ENCODE assay signal across 26 cellular contexts in genomic region chr11:125910450-125910849, GRCh38. TPM values are rescaled to one million over a fixed set of nuclear protein-coding genes. Genes with fewer than 3 reads are reported as not detected.
"Had no signal": no experiment of that assay in that cellular context is flagged by ENCODE, and none has a peak within 500 bp of the region (broad histone marks: within the 10 kb centered on the region; RNA-seq: fewer than 3 reads in every experiment).

No MANE protein-coding gene starts in this region.

- H3K36me3 Mint-ChIP-seq: activated CD8-positive, alpha-beta memory T cell treated with anti-CD3 and anti-CD28 coated beads, Interleukin-2, amount 10 ng/mL, durations not matched to agents 7 days and 5 days; activated naive CD4-positive, alpha-beta T cell treated with anti-CD3 and anti-CD28 coated beads, Interleukin-2, amount 50 U/mL, for 24 hours had no signal

- H3K4me1 ChIP-seq: ascending aorta, body of pancreas had no signal

- H3K27me3 ChIP-seq: ascending aorta, body of pancreas had no signal

- H3K27ac ChIP-seq: ascending aorta, body of pancreas, cardiac muscle cell had no signal

- DNase-seq: activated B cell treated with CpG ODN at 0.5 μM for 24 hours; activated CD4-positive, alpha-beta T cell treated with anti-CD3 and anti-CD28 coated beads for 1 hour; activated CD4-positive, alpha-beta T cell treated with anti-CD3 and anti-CD28 coated beads, Interleukin-2, amount 10 ng/mL, durations not matched to agents 24 days and 14 days; activated CD4-positive, alpha-beta T cell treated with anti-CD3 and anti-CD28 coated beads, Interleukin-2, amount 50 U/mL, for 48 hours; activated CD8-positive, alpha-beta memory T cell treated with anti-CD3 and anti-CD28 coated beads, Interleukin-2, amount 10 ng/mL, durations not matched to agents 7 days and 5 days; activated effector memory CD4-positive, alpha-beta T cell treated with Interleukin-2 at 50 U/mL for 16 hours; activated naive CD4-positive, alpha-beta T cell; activated T-cell treated with anti-CD3 and anti-CD28 coated beads, Interleukin-2, amount 50 U/mL, for 24 hours; body of pancreas; KG1; NCI-H1092; NCI-H1417; NCI-H1930; NCI-H510A treated with DMSO at 0.1 percent for 48 hours; NCI-H69; NK-92 treated with Interleukin-12 subunit alpha and Interleukin-12 subunit beta, amount 100 ng/mL, for 24 hours; OCI-M1; SHP77; T-helper 17 cell; T-helper 9 cell had no signal

- H3K4me1 Mint-ChIP-seq: activated B cell treated with CpG ODN at 0.5 μM for 24 hours; activated CD4-positive, alpha-beta T cell treated with anti-CD3 and anti-CD28 coated beads, Interleukin-2, amount 10 ng/mL, durations not matched to agents 24 days and 14 days; activated CD8-positive, alpha-beta memory T cell treated with anti-CD3 and anti-CD28 coated beads, Interleukin-2, amount 10 ng/mL, durations not matched to agents 7 days and 5 days; activated naive CD4-positive, alpha-beta T cell treated with anti-CD3 and anti-CD28 coated beads, Interleukin-2, amount 50 U/mL, for 24 hours; T-helper 17 cell had no signal

- H3K36me3 ChIP-seq: ascending aorta, cardiac muscle cell had no signal

- H3K27ac Mint-ChIP-seq: activated B cell treated with CpG ODN at 0.5 μM for 24 hours; activated CD4-positive, alpha-beta T cell treated with anti-CD3 and anti-CD28 coated beads, Interleukin-2, amount 10 ng/mL, durations not matched to agents 24 days and 14 days; activated CD8-positive, alpha-beta memory T cell treated with anti-CD3 and anti-CD28 coated beads, Interleukin-2, amount 10 ng/mL, durations not matched to agents 7 days and 5 days; activated naive CD4-positive, alpha-beta T cell treated with anti-CD3 and anti-CD28 coated beads, Interleukin-2, amount 50 U/mL, for 24 hours; activated T-cell treated with anti-CD3 and anti-CD28 coated beads, Interleukin-2, amount 50 U/mL, for 24 hours; activated T-helper 1 cell treated with anti-CD3 and anti-CD28 coated beads, Interleukin-12 subunit alpha, Interleukin-12 subunit beta, Interleukin-2, Interleukin-4 antibody, amounts not matched to agents 30 ng/mL and 10 ng/mL and 1 ng/mL, durations not matched to agents 14 hours and 24 hours and 36 hours; T-helper 17 cell had no signal

- H3K4me3 Mint-ChIP-seq: activated B cell treated with CpG ODN at 0.5 μM for 24 hours; activated CD4-positive, alpha-beta T cell treated with anti-CD3 and anti-CD28 coated beads, Interleukin-2, amount 10 ng/mL, durations not matched to agents 24 days and 14 days; activated CD8-positive, alpha-beta memory T cell treated with anti-CD3 and anti-CD28 coated beads, Interleukin-2, amount 10 ng/mL, durations not matched to agents 7 days and 5 days; activated naive CD4-positive, alpha-beta T cell treated with anti-CD3 and anti-CD28 coated beads, Interleukin-2, amount 50 U/mL, for 24 hours; activated T-cell treated with anti-CD3 and anti-CD28 coated beads, Interleukin-2, amount 50 U/mL, for 24 hours; activated T-helper 1 cell treated with anti-CD3 and anti-CD28 coated beads, Interleukin-12 subunit alpha, Interleukin-12 subunit beta, Interleukin-2, Interleukin-4 antibody, amounts not matched to agents 30 ng/mL and 10 ng/mL and 1 ng/mL, durations not matched to agents 14 hours and 24 hours and 36 hours; T-helper 17 cell had no signal

- H3K4me3 ChIP-seq: ascending aorta, body of pancreas, cardiac muscle cell had no signal

- ATAC-seq: activated CD8-positive, alpha-beta memory T cell treated with anti-CD3 and anti-CD28 coated beads, Interleukin-2, amount 10 ng/mL, durations not matched to agents 7 days and 5 days; body of pancreas; T-helper 17 cell had no signal

- H3K9me3 Mint-ChIP-seq: activated B cell treated with CpG ODN at 0.5 μM for 24 hours; activated CD4-positive, alpha-beta T cell treated with anti-CD3 and anti-CD28 coated beads, Interleukin-2, amount 10 ng/mL, durations not matched to agents 24 days and 14 days; activated naive CD4-positive, alpha-beta T cell treated with anti-CD3 and anti-CD28 coated beads, Interleukin-2, amount 50 U/mL, for 24 hours; activated T-cell treated with anti-CD3 and anti-CD28 coated beads, Interleukin-2, amount 50 U/mL, for 24 hours; activated T-helper 1 cell treated with anti-CD3 and anti-CD28 coated beads, Interleukin-12 subunit alpha, Interleukin-12 subunit beta, Interleukin-2, Interleukin-4 antibody, amounts not matched to agents 30 ng/mL and 10 ng/mL and 1 ng/mL, durations not matched to agents 14 hours and 24 hours and 36 hours had no signal

- H3K9me3 ChIP-seq: ascending aorta, body of pancreas had no signal

RNA-seq across cellular contexts. Expression of gene DDX25, which starts 6.1 kb away (rescaled TPM):
- total RNA-seq: activated B cell treated with CpG ODN at 0.5 μM for 24 hours; activated CD4-positive, alpha-beta T cell treated with anti-CD3 and anti-CD28 coated beads, Interleukin-2, amount 10 ng/mL, durations not matched to agents 24 days and 14 days; activated T-helper 1 cell treated with anti-CD3 and anti-CD28 coated beads, Interleukin-12 subunit alpha, Interleukin-12 subunit beta, Interleukin-2, Interleukin-4 antibody, amounts not matched to agents 30 ng/mL and 10 ng/mL and 1 ng/mL, durations not matched to agents 14 hours and 24 hours and 36 hours; ascending aorta; LHCN-M2; MCF 10A; T-helper 17 cell had no signal

RNA-seq across cellular contexts. Expression of gene VSIG10L2, which starts 35.4 kb away (rescaled TPM):
- total RNA-seq: activated B cell treated with CpG ODN at 0.5 μM for 24 hours; activated CD4-positive, alpha-beta T cell treated with anti-CD3 and anti-CD28 coated beads, Interleukin-2, amount 10 ng/mL, durations not matched to agents 24 days and 14 days; activated CD8-positive, alpha-beta memory T cell treated with anti-CD3 and anti-CD28 coated beads, Interleukin-2, amount 10 ng/mL, durations not matched to agents 7 days and 5 days; activated T-helper 1 cell treated with anti-CD3 and anti-CD28 coated beads, Interleukin-12 subunit alpha, Interleukin-12 subunit beta, Interleukin-2, Interleukin-4 antibody, amounts not matched to agents 30 ng/mL and 10 ng/mL and 1 ng/mL, durations not matched to agents 14 hours and 24 hours and 36 hours; ascending aorta; body of pancreas; cardiac muscle cell; LHCN-M2; MCF 10A; T-helper 17 cell had no signal
- polyA plus RNA-seq: cardiac muscle cell had no signal
